ENCODE assay signal across 15 cellular contexts in genomic region chr17:31475378-31476162, GRCh38.
"Had no signal": no experiment of that assay in that cellular context is flagged by ENCODE, and none has a peak within 500 bp of the region (broad histone marks: within the 10 kb centered on the region; RNA-seq: fewer than 3 reads in every experiment).

No MANE protein-coding gene starts in this region.

- H3K27ac Mint-ChIP-seq: activated CD8-positive, alpha-beta memory T cell treated with anti-CD3 and anti-CD28 coated beads, Interleukin-2, amount 10 ng/mL, durations not matched to agents 7 days and 5 days; activated naive CD8-positive, alpha-beta T cell; natural killer cell treated with Interleukin-12 subunit alpha and Interleukin-12 subunit beta and Interleukin-15 and Interleukin-18, amount 100 ng/mL, for 72 hours had no signal

- H3K9me3 Mint-ChIP-seq: activated T-cell treated with anti-CD3 and anti-CD28 coated beads, Interleukin-2, amount 50 U/mL, for 4 hours; immature natural killer cell; natural killer cell treated with Interleukin-12 subunit alpha and Interleukin-12 subunit beta and Interleukin-15 and Interleukin-18, amount 100 ng/mL, for 72 hours had no signal

- FAIRE-seq: endometrium, small intestine had no signal

- H3K4me3 Mint-ChIP-seq: activated CD8-positive, alpha-beta memory T cell treated with anti-CD3 and anti-CD28 coated beads, Interleukin-2, amount 10 ng/mL, durations not matched to agents 7 days and 5 days; activated naive CD8-positive, alpha-beta T cell; activated T-cell treated with anti-CD3 and anti-CD28 coated beads, Interleukin-2, amount 50 U/mL, for 4 hours; immature natural killer cell; natural killer cell treated with Interleukin-12 subunit alpha and Interleukin-12 subunit beta and Interleukin-15 and Interleukin-18, amount 100 ng/mL, for 72 hours had no signal

- ATAC-seq: activated CD8-positive, alpha-beta memory T cell treated with anti-CD3 and anti-CD28 coated beads, Interleukin-2, amount 10 ng/mL, durations not matched to agents 7 days and 5 days; activated T-cell treated with anti-CD3 and anti-CD28 coated beads, Interleukin-2, amount 50 U/mL, for 4 hours; esophagus mucosa; natural killer cell treated with Interleukin-12 subunit alpha and Interleukin-12 subunit beta and Interleukin-15 and Interleukin-18, amount 100 ng/mL, for 72 hours had no signal

- DNase-seq: activated CD4-positive, alpha-beta T cell treated with anti-CD3 and anti-CD28 coated beads for 1 hour; activated CD4-positive, alpha-beta T cell treated with anti-CD3 and anti-CD28 coated beads, Interleukin-2, amount 50 U/mL, for 48 hours; activated CD8-positive, alpha-beta memory T cell treated with anti-CD3 and anti-CD28 coated beads, Interleukin-2, amount 10 ng/mL, durations not matched to agents 7 days and 5 days; activated gamma-delta T cell; activated T-cell treated with anti-CD3 and anti-CD28 coated beads, Interleukin-2, amount 50 U/mL, for 4 hours; anterior cingulate cortex; foreskin fibroblast; immature natural killer cell; occipital lobe; small intestine; stomach had no signal

- H3K27me3 Mint-ChIP-seq: activated naive CD8-positive, alpha-beta T cell had no signal

- H3K36me3 Mint-ChIP-seq: activated CD8-positive, alpha-beta memory T cell treated with anti-CD3 and anti-CD28 coated beads, Interleukin-2, amount 10 ng/mL, durations not matched to agents 7 days and 5 days; activated naive CD8-positive, alpha-beta T cell; immature natural killer cell; natural killer cell treated with Interleukin-12 subunit alpha and Interleukin-12 subunit beta and Interleukin-15 and Interleukin-18, amount 100 ng/mL, for 72 hours had no signal
